Comparison of ENCODE assay signal across 8 cellular contexts in genomic region chr11:60363542-60364525, GRCh38. TPM values are rescaled to one million over a fixed set of nuclear protein-coding genes. Genes with fewer than 3 reads are reported as not detected.
A peak's percentile ranks its signal among the peaks of the same experiment; 100 is the strongest.
DNase-seq lines count a peak whose midpoint lies in the region; ATAC-seq and TF ChIP-seq lines count a peak whose summit lies in the region.

No MANE protein-coding gene starts in this region.

- DNase-seq in DMS114 treated with DMSO at 0.1 percent for 48 hours (lab: John Stamatoyannopoulos, UW; ENCODE audit: unreplicated experiment) (peak; percentile 63), KG1 (lab: John Stamatoyannopoulos, UW) (peak; percentile 95), RKO (ENCODE audit: low spot score) (peak; percentile 63), activated T-helper 1 cell treated with Interleukin-2 at 50 U/mL for 16 hours (ENCODE audit: low read depth) (peak; percentile 6), fibroblast of villous mesenchyme (ENCODE audit: low read depth) (peak; percentile 33), non-pigmented ciliary epithelial cell (ENCODE audit: low read depth) (peak; percentile 14), tibial artery (peak in 1 of 2 donors; percentile 59)

- peak; percentile 55 for ATAC-seq in GM21576 (IDR thresholded peaks at IDR 0.05; ENCODE audit: unreplicated experiment)

- H3K4me3 ChIP-seq in fibroblast of villous mesenchyme (ENCODE audit: low read depth, low read length): no peak overlapping the region
- no peak overlapping the region for H3K4me3 ChIP-seq in tibial artery

- H3K27ac ChIP-seq in tibial artery: no peak overlapping the region

- no peaks in the 10 kb centered on the region for H3K9me3 ChIP-seq in tibial artery

- TF ChIP-seq CTCF in fibroblast of villous mesenchyme (IDR thresholded peaks at IDR 0.05; ENCODE audit: insufficient read depth, low read depth, low read length): peak; percentile 70
- TF ChIP-seq CTCF in tibial artery (IDR thresholded peaks at IDR 0.05): peak; percentile 43 to 51

- H3K4me1 ChIP-seq in tibial artery: no peaks in the 10 kb centered on the region

- H3K27me3 ChIP-seq in tibial artery: peaks cover 0 to 3% of the 10 kb centered on the region in 2 donors

- H3K36me3 ChIP-seq in tibial artery: no peaks in the 10 kb centered on the region

- intact Hi-C loops in tibial artery (cut with DNase I; ENCODE audit: low total_unique reads): no loop called here

RNA-seq across cellular contexts. Expression of gene MS4A7, which starts 14.5 kb away (rescaled TPM):
- total RNA-seq in fibroblast of villous mesenchyme: not detected in 2 replicates

RNA-seq across cellular contexts. Expression of gene MS4A14, which starts 32.4 kb away (rescaled TPM):
- total RNA-seq in fibroblast of villous mesenchyme: not detected in 2 replicates

RNA-seq across cellular contexts. Expression of gene MS4A6E, which starts 36.8 kb away (rescaled TPM):
- total RNA-seq in fibroblast of villous mesenchyme: not detected in 2 replicates
